23 cellular contexts compared by ENCODE assay signal in the genomic region with DNA sequence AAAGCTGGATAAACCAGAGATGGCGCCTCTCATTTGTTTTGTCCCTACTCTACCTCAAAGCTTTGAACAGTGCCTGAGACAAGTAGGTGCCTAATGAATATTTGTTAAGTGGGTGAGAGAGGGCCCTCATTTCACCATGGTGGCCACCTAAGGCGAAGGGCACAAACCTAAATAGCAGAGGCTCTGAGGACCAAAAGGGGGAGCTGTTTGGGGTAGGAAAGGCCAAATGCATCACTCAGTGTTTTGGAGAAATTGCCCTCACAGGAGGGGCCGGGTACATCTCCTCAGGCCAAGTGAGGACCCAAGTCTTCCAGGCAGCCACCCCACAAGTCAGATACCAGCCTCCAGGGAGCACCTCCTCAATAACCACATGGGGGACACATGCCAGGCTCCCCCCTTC. TPM values are rescaled to one million over a fixed set of nuclear protein-coding genes. Genes with fewer than 3 reads are reported as not detected.
DNase-seq lines count a peak whose midpoint lies in the region; ATAC-seq and TF ChIP-seq lines count a peak whose summit lies in the region.
"Had no signal": no experiment of that assay in that cellular context is flagged by ENCODE, and none has a peak within 500 bp of the region (broad histone marks: within the 10 kb centered on the region; RNA-seq: fewer than 3 reads in every experiment).

No MANE protein-coding gene starts in this region.

- TF ChIP-seq CTCF in SK-N-SH (IDR thresholded peaks at IDR 0.05): peak; percentile 29; the same call in 1 of the 2 replicates
- TF ChIP-seq CTCF in cardiac fibroblast (IDR thresholded peaks at IDR 0.05; ENCODE audit: low read depth, low read length): peak; percentile 7
- no peak for TF ChIP-seq CTCF in lower lobe of right lung (IDR thresholded peaks at IDR 0.05)

- TF ChIP-seq RAD21 in SK-N-SH (IDR thresholded peaks at IDR 0.05; ENCODE audit: low read length): no peak

- H3K27ac ChIP-seq in SK-N-SH (ENCODE audit: low read depth in 2 of 2, low read length in 1 of 2) (no peak overlapping the region), lower lobe of right lung (no peak overlapping the region)
- H3K27ac ChIP-seq: BLaER1, breast epithelium, prostate gland, SK-N-MC, skin epidermis, stomach had no signal

- no peak overlapping the region for H3K9ac ChIP-seq in SK-N-SH
- H3K9ac ChIP-seq: BLaER1 had no signal

- H3K27ac Mint-ChIP-seq in activated naive CD4-positive, alpha-beta T cell treated with anti-CD3 and anti-CD28 coated beads, Interleukin-2, amount 50 U/mL, for 72 hours: no peak overlapping the region
- H3K27ac Mint-ChIP-seq: activated T-helper 2 cell treated with anti-CD3 and anti-CD28 coated beads, Interferon-gamma antibody, Interleukin-2, Interleukin-4, amounts not matched to agents 10 μg/mL and 5 μg/mL and 100 μg/mL, durations not matched to agents 14 hours and 24 hours and 36 hours; nephron progenitor cell had no signal

- H3K79me2 ChIP-seq in SK-N-SH (ENCODE audit: insufficient read depth): no peaks in the 10 kb centered on the region

- H3K36me3 Mint-ChIP-seq in activated naive CD4-positive, alpha-beta T cell treated with anti-CD3 and anti-CD28 coated beads, Interleukin-2, amount 50 U/mL, for 72 hours: peaks cover 10 to 12% of the 10 kb centered on the region in 2 donors

- H3K9me3 ChIP-seq in SK-N-SH: no peaks in the 10 kb centered on the region
- no peaks in the 10 kb centered on the region for H3K9me3 ChIP-seq in lower lobe of right lung
- H3K9me3 ChIP-seq: BLaER1, breast epithelium, prostate gland, stomach had no signal

- H3K27me3 ChIP-seq in SK-N-SH (ENCODE audit: insufficient read depth): no peaks in the 10 kb centered on the region
- no peaks in the 10 kb centered on the region for H3K27me3 ChIP-seq in lower lobe of right lung (ENCODE audit: low read depth)
- H3K27me3 ChIP-seq: BLaER1, breast epithelium, stomach had no signal

- H2AFZ ChIP-seq in SK-N-SH (ENCODE audit: low read depth): no peak overlapping the region

- no peak overlapping the region for H3K4me3 ChIP-seq in SK-N-SH (ENCODE audit: low read depth in 2 of 2, low read length in 1 of 2)
- no peak overlapping the region for H3K4me3 ChIP-seq in cardiac fibroblast (replicated peaks in 1 of 2; ENCODE audit: low read depth in 2 of 2, low read length in 2 of 2)
- H3K4me3 ChIP-seq in lower lobe of right lung: no peak overlapping the region
- H3K4me3 ChIP-seq: BLaER1, breast epithelium, prostate gland, SK-N-MC, skin epidermis, stomach had no signal

- no peak for TF ChIP-seq EP300 in SK-N-SH (IDR thresholded peaks at IDR 0.05; ENCODE audit: borderline replicate concordance in 1 of 2, low read depth in 1 of 2, low read length in 1 of 2)

- CTCF ChIA-PET in SK-N-SH (lab: Yijun Ruan, JAX): interaction anchor here (0.8 to 50.3 kb wide), 4 partner anchors 1 to 64 kb away, joined by 4 to 1901 read pairs (median 1844); partner anchors contain the start of genes IMPDH1 and RBM28

- DNase-seq in SK-N-SH: no peak
- DNase-seq in NAMALWA (ENCODE audit: low spot score): peak; percentile 36
- no peak for DNase-seq in cardiac fibroblast (ENCODE audit: low read depth in 2 of 2)
- no peak for DNase-seq in medulla oblongata (ENCODE audit: extremely low spot score)
- no peak for DNase-seq in lower lobe of right lung
- no peak for DNase-seq in activated naive CD4-positive, alpha-beta T cell treated with anti-CD3 and anti-CD28 coated beads, Interleukin-2, amount 50 U/mL, for 72 hours (ENCODE audit: low spot score in 2 of 2)
- DNase-seq: activated CD4-positive, alpha-beta T cell treated with anti-CD3 and anti-CD28 coated beads for 1 hour; Calu3; NCI-H1694; NCI-H226; nephron progenitor cell; stimulated activated CD4-positive, alpha-beta T cell treated with anti-CD3 and anti-CD28 coated beads, Interleukin-4, amount 100 ng/mL, for 1 hour; stomach; T1000; trophoblast cell had no signal

- no peak for ATAC-seq in SK-N-SH treated with all-trans-retinoic acid at 6 μM for 48 hours
- ATAC-seq in HG02840 (IDR thresholded peaks at IDR 0.05; ENCODE audit: low FRiP score, unreplicated experiment): no peak
- no peak for ATAC-seq in lower lobe of right lung
- no peak for ATAC-seq in activated naive CD4-positive, alpha-beta T cell treated with anti-CD3 and anti-CD28 coated beads, Interleukin-2, amount 50 U/mL, for 72 hours

- no peaks in the 10 kb centered on the region for H3K4me1 ChIP-seq in SK-N-SH (ENCODE audit: control insufficient read depth in 1 of 2, insufficient read depth in 2 of 2, low read depth in 1 of 2, low read length in 1 of 2)
- H3K4me1 ChIP-seq in lower lobe of right lung: no peaks in the 10 kb centered on the region
- H3K4me1 ChIP-seq: breast epithelium, prostate gland, stomach had no signal

- POLR2A ChIA-PET in SK-N-SH (lab: Yijun Ruan, JAX): no interaction called here

- intact Hi-C loops in lower lobe of right lung (cut with DNase I): no loop called here

- peaks cover 8% of the 10 kb centered on the region for H3F3A ChIP-seq in SK-N-SH (replicated peaks; ENCODE audit: insufficient read depth)

- no peak overlapping the region for H3K4me2 ChIP-seq in SK-N-SH
- H3K4me2 ChIP-seq: BLaER1 had no signal

- no peaks in the 10 kb centered on the region for H3K9me3 Mint-ChIP-seq in activated naive CD4-positive, alpha-beta T cell treated with anti-CD3 and anti-CD28 coated beads, Interleukin-2, amount 50 U/mL, for 72 hours
- H3K9me3 Mint-ChIP-seq: activated T-helper 2 cell treated with anti-CD3 and anti-CD28 coated beads, Interferon-gamma antibody, Interleukin-2, Interleukin-4, amounts not matched to agents 10 μg/mL and 5 μg/mL and 100 μg/mL, durations not matched to agents 14 hours and 24 hours and 36 hours; nephron progenitor cell had no signal

- H3K9me2 ChIP-seq in SK-N-SH: no peaks in the 10 kb centered on the region

- H3K36me3 ChIP-seq in SK-N-SH (replicated peaks in 1 of 2; ENCODE audit: control insufficient read depth in 1 of 2, insufficient read depth in 2 of 2, low read length in 1 of 2): peaks cover 31 to 76% of the 10 kb centered on the region in 2 experiments
- H3K36me3 ChIP-seq in lower lobe of right lung: peaks cover 93% of the 10 kb centered on the region
- H3K36me3 ChIP-seq: breast epithelium had no signal

- WGBS in SK-N-SH (ENCODE audit: low lambda C conversion rate): 90% methylated on average over 3 of the region's 3 CpGs

- H4K20me1 ChIP-seq in SK-N-SH (ENCODE audit: insufficient read depth): no peaks in the 10 kb centered on the region

TF ChIP-seq in SK-N-SH, 30 proteins besides CTCF, POLR2A, EP300 and RAD21 (continues in another document):
- TF ChIP-seq FOXJ3 (CRISPR knock-in tag; IDR thresholded peaks at IDR 0.05): no peak
- no peak for TF ChIP-seq PBX3 (IDR thresholded peaks at IDR 0.05)
- no peak for TF ChIP-seq GABPA (IDR thresholded peaks at IDR 0.05; ENCODE audit: low read depth)

TF ChIP-seq in SK-N-SH treated with all-trans-retinoic acid at 6 μM for 48 hours, 23 proteins besides CTCF, POLR2A, EP300 and RAD21 (continues in another document):
- TF ChIP-seq TSHZ2 (CRISPR knock-in tag; IDR thresholded peaks at IDR 0.05): no peak
- no peak for TF ChIP-seq CSDC2 (CRISPR knock-in tag; IDR thresholded peaks at IDR 0.05)
- no peak for TF ChIP-seq ZNF565 (CRISPR knock-in tag; conservative IDR thresholded peaks at IDR 0.05; ENCODE audit: low read depth)
- TF ChIP-seq ZNF8 (CRISPR knock-in tag; IDR thresholded peaks at IDR 0.05): no peak

RNA-seq across cellular contexts. Expression of gene IMPDH1, which starts 14.0 kb away (rescaled TPM):
- polyA plus RNA-seq in SK-N-SH (2012; rRNA removed): 80.4 and 82.0 TPM in 2 replicates
- 32.4 and 59.8 TPM in 2 replicates for polyA plus RNA-seq in SK-N-SH (2012; cell fraction: cytosol; rRNA removed)
- 120 and 129 TPM in 2 replicates for polyA plus RNA-seq in SK-N-SH (2012; cell fraction: nucleus; rRNA removed)
- total RNA-seq in lower lobe of right lung: 93.4 TPM
- total RNA-seq in activated naive CD4-positive, alpha-beta T cell treated with anti-CD3 and anti-CD28 coated beads, Interleukin-2, amount 50 U/mL, for 72 hours: 10 to 100 TPM; 29.5 to 66.9 TPM

RNA-seq across cellular contexts. Expression of gene PRRT4, which starts 34.3 kb away (rescaled TPM):
- polyA plus RNA-seq in SK-N-SH (2012; rRNA removed): 1.5 and 3.4 TPM in 2 replicates
- 1.8 and 5.2 TPM in 2 replicates for polyA plus RNA-seq in SK-N-SH (2012; cell fraction: cytosol; rRNA removed)
- polyA plus RNA-seq in SK-N-SH (2012; cell fraction: nucleus; rRNA removed): 8.1 and 19.1 TPM in 2 replicates
- total RNA-seq in lower lobe of right lung: 0.47 TPM
- under 1 TPM in 1 of 2 donors, not detected in 1; 0.27 TPM for total RNA-seq in activated naive CD4-positive, alpha-beta T cell treated with anti-CD3 and anti-CD28 coated beads, Interleukin-2, amount 50 U/mL, for 72 hours
- total RNA-seq: Calu3, stomach had no signal

RNA-seq across cellular contexts. Expression of gene RBM28, which starts 52.0 kb away (rescaled TPM):
- polyA plus RNA-seq in SK-N-SH (2012; rRNA removed): 29.1 and 33.0 TPM in 2 replicates
- 23.7 and 24.9 TPM in 2 replicates for polyA plus RNA-seq in SK-N-SH (2012; cell fraction: cytosol; rRNA removed)
- 72.3 and 94.0 TPM in 2 replicates for polyA plus RNA-seq in SK-N-SH (2012; cell fraction: nucleus; rRNA removed)
- 26.9 TPM for total RNA-seq in lower lobe of right lung
- 10 to 100 TPM; 43.4 to 51.3 TPM for total RNA-seq in activated naive CD4-positive, alpha-beta T cell treated with anti-CD3 and anti-CD28 coated beads, Interleukin-2, amount 50 U/mL, for 72 hours

RNA-seq across cellular contexts. Expression of gene HILPDA, which starts 59.9 kb away (rescaled TPM):
- 24.0 and 29.1 TPM in 2 replicates for polyA plus RNA-seq in SK-N-SH (2012; rRNA removed)
- 20.5 and 25.9 TPM in 2 replicates for polyA plus RNA-seq in SK-N-SH (2012; cell fraction: cytosol; rRNA removed)
- 31.2 and 40.6 TPM in 2 replicates for polyA plus RNA-seq in SK-N-SH (2012; cell fraction: nucleus; rRNA removed)
- 13.1 TPM for total RNA-seq in lower lobe of right lung
- total RNA-seq in activated naive CD4-positive, alpha-beta T cell treated with anti-CD3 and anti-CD28 coated beads, Interleukin-2, amount 50 U/mL, for 72 hours: 100 to 1,000 TPM in 1 of 2 donors, 10 to 100 TPM in 1; 20.3 to 239 TPM
